In genomic region chr4:111283066-111283677, GRCh38 we compare ENCODE assay signal across 8 cellular contexts.
DNase-seq lines count a peak whose midpoint lies in the region; ATAC-seq and TF ChIP-seq lines count a peak whose summit lies in the region.

No MANE protein-coding gene starts in this region.

- H3K36me3 Mint-ChIP-seq in CD4-positive, alpha-beta T cell (ENCODE audit: low read depth): no peaks in the 10 kb centered on the region
- no peaks in the 10 kb centered on the region for H3K36me3 Mint-ChIP-seq in T-helper 2 cell treated with Interferon-gamma antibody and Interleukin-4, amounts not matched to agents 5 μg/mL and 100 μg/mL, for 36 hours (ENCODE audit: low read depth)
- no peaks in the 10 kb centered on the region for H3K36me3 Mint-ChIP-seq in type B pancreatic cell

- ATAC-seq in CD4-positive, alpha-beta T cell (ENCODE audit: poor library complexity): no peak
- ATAC-seq in GM18909 (IDR thresholded peaks at IDR 0.05; ENCODE audit: poor library complexity, unreplicated experiment): peak; percentile 86

- H3K27me3 ChIP-seq in CD4-positive, alpha-beta T cell (ENCODE audit: control insufficient read depth, insufficient read depth, low read length): no peaks in the 10 kb centered on the region
- no peaks in the 10 kb centered on the region for H3K27me3 ChIP-seq in mesendoderm (ENCODE audit: insufficient read depth, low read length, poor library complexity)

- no peak overlapping the region for H3K27ac ChIP-seq in CD4-positive, alpha-beta T cell (ENCODE audit: low read depth, low read length)
- H3K27ac ChIP-seq in mesendoderm (ENCODE audit: low read depth, low read length): no peak overlapping the region

- H3K4me3 ChIP-seq in mesendoderm (ENCODE audit: low read length): no peak overlapping the region

- H3K27ac Mint-ChIP-seq in CD4-positive, alpha-beta T cell: no peak overlapping the region
- H3K27ac Mint-ChIP-seq in T-helper 2 cell treated with Interferon-gamma antibody and Interleukin-4, amounts not matched to agents 5 μg/mL and 100 μg/mL, for 36 hours: no peak overlapping the region
- H3K27ac Mint-ChIP-seq in type B pancreatic cell: no peak overlapping the region

- intact Hi-C loops in CD4-positive, alpha-beta T cell (cut with DNase I, micrococcal nuclease): loop anchor here (5.0 to 10.0 kb wide), 2 partner anchors 1278 to 1286 kb away; no protein-coding TSS in a partner anchor

- H3K4me1 ChIP-seq in mesendoderm (ENCODE audit: control insufficient read depth, low read depth, low read length): no peaks in the 10 kb centered on the region

- H3K79me1 ChIP-seq in mesendoderm (ENCODE audit: low read length): no peaks in the 10 kb centered on the region

- no peaks in the 10 kb centered on the region for H3K36me3 ChIP-seq in mesendoderm (ENCODE audit: control insufficient read depth, insufficient read depth, low read length)

- H3K9ac ChIP-seq in mesendoderm (ENCODE audit: low read length): no peak overlapping the region

- POLR2A ChIA-PET in CD4-positive, alpha-beta T cell (lab: Charles Lee): no interaction called here

- H2AK5ac ChIP-seq in mesendoderm (ENCODE audit: low read length): no peak overlapping the region

- no peak overlapping the region for H4K5ac ChIP-seq in mesendoderm (ENCODE audit: low read length)

- H2BK5ac ChIP-seq in mesendoderm (ENCODE audit: low read length): no peak overlapping the region

- H3K9me3 ChIP-seq in CD4-positive, alpha-beta T cell (ENCODE audit: control insufficient read depth, low read length): no peaks in the 10 kb centered on the region

- no peak overlapping the region for H3K18ac ChIP-seq in mesendoderm (ENCODE audit: low read length)

- no peak overlapping the region for H3K4me3 Mint-ChIP-seq in CD4-positive, alpha-beta T cell
- H3K4me3 Mint-ChIP-seq in T-helper 2 cell treated with Interferon-gamma antibody and Interleukin-4, amounts not matched to agents 5 μg/mL and 100 μg/mL, for 36 hours: no peak overlapping the region
- no peak overlapping the region for H3K4me3 Mint-ChIP-seq in type B pancreatic cell

- peak in 2 of 10 experiments; percentile 0 to 1 for DNase-seq in CD4-positive, alpha-beta T cell
- DNase-seq in HuH-7 (ENCODE audit: low spot score) (peak; percentile 10), dermis microvascular lymphatic vessel endothelial cell (ENCODE audit: low read depth in 2 of 2) (peak; percentile 33 to 49), mesendoderm (peak; percentile 65), type B pancreatic cell (ENCODE audit: extremely low spot score, unreplicated experiment) (peak; percentile 68), hippocampal formation (lab: John Stamatoyannopoulos, UW) (no peak)
- peak; percentile 15 for DNase-seq in T-helper 2 cell treated with Interferon-gamma antibody and Interleukin-4, amounts not matched to agents 5 μg/mL and 100 μg/mL, for 36 hours (ENCODE audit: low spot score)

- H3K23ac ChIP-seq in mesendoderm (ENCODE audit: low read length): no peak overlapping the region

- H3K4me1 Mint-ChIP-seq in CD4-positive, alpha-beta T cell (ENCODE audit: low read depth): no peaks in the 10 kb centered on the region
- H3K4me1 Mint-ChIP-seq in T-helper 2 cell treated with Interferon-gamma antibody and Interleukin-4, amounts not matched to agents 5 μg/mL and 100 μg/mL, for 36 hours (ENCODE audit: low read depth): no peaks in the 10 kb centered on the region
- H3K4me1 Mint-ChIP-seq in type B pancreatic cell (ENCODE audit: unreplicated experiment): no peaks in the 10 kb centered on the region

- no peaks in the 10 kb centered on the region for H3K27me3 Mint-ChIP-seq in CD4-positive, alpha-beta T cell
- H3K27me3 Mint-ChIP-seq in T-helper 2 cell treated with Interferon-gamma antibody and Interleukin-4, amounts not matched to agents 5 μg/mL and 100 μg/mL, for 36 hours (ENCODE audit: low read depth): no peaks in the 10 kb centered on the region
- H3K27me3 Mint-ChIP-seq in type B pancreatic cell: peaks cover 21% of the 10 kb centered on the region

- no peak overlapping the region for H3K4me2 ChIP-seq in mesendoderm (ENCODE audit: low read length)

- H3K79me2 ChIP-seq in mesendoderm (ENCODE audit: control insufficient read depth, insufficient read depth, low read length): no peaks in the 10 kb centered on the region

- peak; percentile 44 for TF ChIP-seq CTCF in CD4-positive, alpha-beta T cell (IDR thresholded peaks at IDR 0.05)
- TF ChIP-seq CTCF in type B pancreatic cell (conservative IDR thresholded peaks at IDR 0.05): peak; percentile 89

- H3K9me3 Mint-ChIP-seq in CD4-positive, alpha-beta T cell: no peaks in the 10 kb centered on the region
- no peaks in the 10 kb centered on the region for H3K9me3 Mint-ChIP-seq in T-helper 2 cell treated with Interferon-gamma antibody and Interleukin-4, amounts not matched to agents 5 μg/mL and 100 μg/mL, for 36 hours
- no peaks in the 10 kb centered on the region for H3K9me3 Mint-ChIP-seq in type B pancreatic cell

- no peak overlapping the region for H3K56ac ChIP-seq in mesendoderm (ENCODE audit: low read length)

- no CpG with 5 or more reads among the region's 7 CpGs for WGBS in mesendoderm (ENCODE audit: extremely low coverage, insufficient coverage, low lambda C conversion rate)

- H4K8ac ChIP-seq in mesendoderm (ENCODE audit: low read depth, low read length): no peak overlapping the region

- no peak overlapping the region for H2BK15ac ChIP-seq in mesendoderm (replicated peaks; ENCODE audit: low read depth)

- H3K4ac ChIP-seq in mesendoderm (ENCODE audit: low read depth, low read length): no peak overlapping the region

- CTCF ChIA-PET in CD4-positive, alpha-beta T cell (lab: Charles Lee): no interaction called here

- H2BK120ac ChIP-seq in mesendoderm (ENCODE audit: low read depth, low read length): no peak overlapping the region

Comparison
In these comparisons a context has a peak if more than half of its experiments do, and no peak if none do; other contexts are left out.
1. DNase-seq: peak in HuH-7 (single experiment), T-helper 2 cell treated with Interferon-gamma antibody and Interleukin-4, amounts not matched to agents 5 μg/mL and 100 μg/mL, for 36 hours (single experiment), dermis microvascular lymphatic vessel endothelial cell (2 of 2), mesendoderm (single experiment) and type B pancreatic cell (single experiment); none in hippocampal formation (0 of 2).